Comparison of ENCODE assay signal across 6 cellular contexts in genomic region chr2:53823639-53824038, GRCh38. TPM values are rescaled to one million over a fixed set of nuclear protein-coding genes. Genes with fewer than 3 reads are reported as not detected.
DNase-seq lines count a peak whose midpoint lies in the region; ATAC-seq and TF ChIP-seq lines count a peak whose summit lies in the region.
"Not testable (repeated sequence)": the region's sequence is repeated elsewhere in the genome, so short reads cannot be mapped to it uniquely, and the experiment has no call there.

No MANE protein-coding gene starts in this region.

- peaks cover 16% of the 10 kb centered on the region; the same call in 1 of the 2 replicates for H3K36me3 ChIP-seq in Karpas-422 (ENCODE audit: insufficient read depth, low read length)
- not testable (repeated sequence) for H3K36me3 ChIP-seq in PC-3 (ENCODE audit: low read depth, low read length); transverse colon

- H3K27me3 ChIP-seq in Karpas-422 (ENCODE audit: low read length); PC-3 (ENCODE audit: low read length); transverse colon: not testable (repeated sequence)

- H3K27ac ChIP-seq in Karpas-422 (ENCODE audit: low read length); PC-3 (ENCODE audit: low read length); transverse colon: not testable (repeated sequence)

- not testable (repeated sequence) for H3K9me2 ChIP-seq in Karpas-422 (replicated peaks; ENCODE audit: insufficient read depth, low read length); PC-3 (replicated peaks; ENCODE audit: low read length)

- not testable (repeated sequence) for TF ChIP-seq POLR2A in transverse colon (IDR thresholded peaks at IDR 0.05)

- not testable (repeated sequence) for H3K9me3 ChIP-seq in Karpas-422 (ENCODE audit: low read length); PC-3 (ENCODE audit: low read length); transverse colon

- not testable (repeated sequence) for H3K79me2 ChIP-seq in Karpas-422 (ENCODE audit: low read length); PC-3 (ENCODE audit: low read length)

- CTCF ChIA-PET in PC-3 (lab: Charles Lee); activated CD8-positive, alpha-beta T cell treated with anti-CD3 and anti-CD28 coated beads, Interleukin-2, amount 10 ng/mL, durations not matched to agents 7 days and 5 days (lab: Charles Lee): not testable (repeated sequence)

- not testable (repeated sequence) for H3K4me2 ChIP-seq in Karpas-422 (ENCODE audit: low read depth, low read length, poor library complexity, severe bottlenecking); PC-3 (ENCODE audit: low read length)

- not testable (repeated sequence) for H3K9ac ChIP-seq in Karpas-422 (ENCODE audit: low read length); PC-3 (ENCODE audit: low read length)

- H3K27me3 Mint-ChIP-seq in activated CD8-positive, alpha-beta T cell treated with anti-CD3 and anti-CD28 coated beads, Interleukin-2, amount 10 ng/mL, durations not matched to agents 7 days and 5 days (ENCODE audit: low read depth): not testable (repeated sequence)

- not testable (repeated sequence) for H3K4me1 Mint-ChIP-seq in activated CD8-positive, alpha-beta T cell treated with anti-CD3 and anti-CD28 coated beads, Interleukin-2, amount 10 ng/mL, durations not matched to agents 7 days and 5 days (ENCODE audit: low read depth)

- in situ Hi-C loops in GM13976 (cut with MboI; ENCODE audit: low sequenced_read_pairs, unreplicated experiment); transverse colon (cut with MboI; ENCODE audit: low pct_ligation_motif_present in 1 of 4, low pct_unique_long_range_greater_than_20kb in 1 of 4, low sequenced_read_pairs in 3 of 4): not testable (repeated sequence)

- H3K36me3 Mint-ChIP-seq in activated CD8-positive, alpha-beta T cell treated with anti-CD3 and anti-CD28 coated beads, Interleukin-2, amount 10 ng/mL, durations not matched to agents 7 days and 5 days (ENCODE audit: low read depth): not testable (repeated sequence)

- not testable (repeated sequence) for H2AFZ ChIP-seq in Karpas-422 (ENCODE audit: low read length); PC-3 (ENCODE audit: low read length)

- H3K4me3 ChIP-seq in Karpas-422 (ENCODE audit: low read length); PC-3 (ENCODE audit: low read length); fibroblast of mammary gland (ENCODE audit: control insufficient read depth, low read depth, low read length); transverse colon: not testable (repeated sequence)

- not testable (repeated sequence) for BruUV-seq in PC-3 (replicated peaks; lab: Mats Ljungman, UMichigan)

- H3K9me3 Mint-ChIP-seq in activated CD8-positive, alpha-beta T cell treated with anti-CD3 and anti-CD28 coated beads, Interleukin-2, amount 10 ng/mL, durations not matched to agents 7 days and 5 days (ENCODE audit: insufficient read depth): not testable (repeated sequence)

- peak; percentile 31 for TF ChIP-seq CTCF in GM13976 (IDR thresholded peaks at IDR 0.05; ENCODE audit: borderline replicate concordance, control extremely low read depth, extremely low read depth, insufficient read depth, missing control alignments)
- TF ChIP-seq CTCF in PC-3 (conservative IDR thresholded peaks at IDR 0.05; ENCODE audit: low read depth, low read length): peak; percentile 40
- not testable (repeated sequence) for TF ChIP-seq CTCF in fibroblast of mammary gland (conservative IDR thresholded peaks at IDR 0.05; ENCODE audit: control insufficient read depth, insufficient read depth, low read depth, low read length)
- TF ChIP-seq CTCF in transverse colon (IDR thresholded peaks at IDR 0.05): peak; percentile 11 to 33 (median 14)

- H3K27ac Mint-ChIP-seq in activated CD8-positive, alpha-beta T cell treated with anti-CD3 and anti-CD28 coated beads, Interleukin-2, amount 10 ng/mL, durations not matched to agents 7 days and 5 days: not testable (repeated sequence)

- not testable (repeated sequence) for H3K4me1 ChIP-seq in Karpas-422 (ENCODE audit: low read length); PC-3 (ENCODE audit: insufficient read depth, low read length)
- peaks cover 3 to 11% (median 8%) of the 10 kb centered on the region in 4 donors for H3K4me1 ChIP-seq in transverse colon

- not testable (repeated sequence) for DNase-seq in GM13976 (ENCODE audit: low spot score); transverse colon
- DNase-seq in Karpas-422 (peak; percentile 73), PC-3 (peak; percentile 28), fibroblast of mammary gland (ENCODE audit: low read depth) (peak; percentile 16)
- DNase-seq in activated CD8-positive, alpha-beta T cell treated with anti-CD3 and anti-CD28 coated beads, Interleukin-2, amount 10 ng/mL, durations not matched to agents 7 days and 5 days: peak; percentile 29

- POLR2A ChIA-PET in PC-3 (lab: Charles Lee; ENCODE audit: unreplicated experiment); activated CD8-positive, alpha-beta T cell treated with anti-CD3 and anti-CD28 coated beads, Interleukin-2, amount 10 ng/mL, durations not matched to agents 7 days and 5 days (lab: Charles Lee): not testable (repeated sequence)

- not testable (repeated sequence) for TF ChIP-seq EP300 in transverse colon (IDR thresholded peaks at IDR 0.05; ENCODE audit: low read depth)

- intact Hi-C loops in PC-3 (cut with micrococcal nuclease); transverse colon (cut with DNase I; ENCODE audit: low total_unique reads): not testable (repeated sequence)

- 87 to 92% methylated on average over 6 to 9 of the region's 9 CpGs for WGBS in transverse colon (ENCODE audit: low coverage in 1 of 2), 2 donors

- not testable (repeated sequence) for H4K20me1 ChIP-seq in Karpas-422 (ENCODE audit: insufficient read depth, low read depth, low read length); PC-3 (ENCODE audit: low read length)

- H3F3A ChIP-seq in PC-3 (ENCODE audit: low read length, unreplicated experiment): not testable (repeated sequence)

- not testable (repeated sequence) for ATAC-seq in PC-3; activated CD8-positive, alpha-beta T cell treated with anti-CD3 and anti-CD28 coated beads, Interleukin-2, amount 10 ng/mL, durations not matched to agents 7 days and 5 days

- H3K4me3 Mint-ChIP-seq in activated CD8-positive, alpha-beta T cell treated with anti-CD3 and anti-CD28 coated beads, Interleukin-2, amount 10 ng/mL, durations not matched to agents 7 days and 5 days: not testable (repeated sequence)

RNA-seq across cellular contexts. Expression of gene GPR75, which starts 36.1 kb away (rescaled TPM):
- total RNA-seq in Karpas-422 (2014; rRNA removed; shearing (Covaris generic); ENCODE audit: low replicate concordance): 6.6 and 11.4 TPM in 2 replicates
- total RNA-seq in PC-3 (2014; rRNA removed) (1.5 and 2.4 TPM in 2 replicates), transverse colon (1 to 10 TPM; 2.5 to 7.4 (median 4.4) TPM)
- total RNA-seq in activated CD8-positive, alpha-beta T cell treated with anti-CD3 and anti-CD28 coated beads, Interleukin-2, amount 10 ng/mL, durations not matched to agents 7 days and 5 days: 1 to 10 TPM; 2.8 to 3.0 TPM

RNA-seq across cellular contexts. Expression of gene ERLEC1, which starts 36.8 kb away (rescaled TPM):
- 54.8 and 62.9 TPM in 2 replicates for total RNA-seq in Karpas-422 (2014; rRNA removed; shearing (Covaris generic); ENCODE audit: low replicate concordance)
- total RNA-seq in PC-3 (2014; rRNA removed) (56.8 and 97.1 TPM in 2 replicates), transverse colon (10 to 100 TPM in 3 of 4 donors, 1 to 10 TPM in 1; 6.4 to 43.8 (median 32.0) TPM)
- 10 to 100 TPM; 19.5 to 20.9 TPM for total RNA-seq in activated CD8-positive, alpha-beta T cell treated with anti-CD3 and anti-CD28 coated beads, Interleukin-2, amount 10 ng/mL, durations not matched to agents 7 days and 5 days

RNA-seq across cellular contexts. Expression of gene ASB3, which starts 36.9 kb away (rescaled TPM):
- 26.4 and 39.8 TPM in 2 replicates for total RNA-seq in Karpas-422 (2014; rRNA removed; shearing (Covaris generic); ENCODE audit: low replicate concordance)
- total RNA-seq in PC-3 (2014; rRNA removed): 9.3 and 11.9 TPM in 2 replicates
- total RNA-seq in activated CD8-positive, alpha-beta T cell treated with anti-CD3 and anti-CD28 coated beads, Interleukin-2, amount 10 ng/mL, durations not matched to agents 7 days and 5 days: 10 to 100 TPM; 25.3 to 25.8 TPM
- total RNA-seq in transverse colon: 10 to 100 TPM in 2 of 4 donors, 1 to 10 TPM in 2; 4.9 to 18.9 (median 11.4) TPM

RNA-seq across cellular contexts. Expression of gene CHAC2, which starts 56.0 kb away (rescaled TPM):
- total RNA-seq in Karpas-422 (2014; rRNA removed; shearing (Covaris generic); ENCODE audit: low replicate concordance): 9.8 and 21.3 TPM in 2 replicates
- total RNA-seq in PC-3 (2014; rRNA removed) (16.0 and 17.2 TPM in 2 replicates), transverse colon (1 to 10 TPM; 1.4 to 2.1 (median 1.5) TPM)
- total RNA-seq in activated CD8-positive, alpha-beta T cell treated with anti-CD3 and anti-CD28 coated beads, Interleukin-2, amount 10 ng/mL, durations not matched to agents 7 days and 5 days: 10 to 100 TPM; 17.1 to 18.1 TPM
